Comparison of ENCODE assay signal across 15 cellular contexts in genomic region chr12:89636054-89636775, GRCh38.
DNase-seq lines count a peak whose midpoint lies in the region; ATAC-seq and TF ChIP-seq lines count a peak whose summit lies in the region.
"Had no signal": no experiment of that assay in that cellular context is flagged by ENCODE, and none has a peak within 500 bp of the region (broad histone marks: within the 10 kb centered on the region; RNA-seq: fewer than 3 reads in every experiment).

No MANE protein-coding gene starts in this region.

- H3K79me2 ChIP-seq in smooth muscle cell (ENCODE audit: low read depth), result peaks cover 49% of the 10 kb centered on the region

- H4K20me1 ChIP-seq in smooth muscle cell (ENCODE audit: low read depth), result peaks cover 14% of the 10 kb centered on the region

- H3K4me3 Mint-ChIP-seq in activated naive CD8-positive, alpha-beta T cell treated with anti-CD3 and anti-CD28 coated beads, Interleukin-2, amount 50 U/mL, for 24 hours, result no peak overlapping the region
- no peak overlapping the region for H3K4me3 Mint-ChIP-seq in activated naive CD8-positive, alpha-beta T cell treated with anti-CD3 and anti-CD28 coated beads for 36 hours

- POLR2A ChIA-PET in RWPE1 (lab: Yijun Ruan, JAX; ENCODE audit: low non-redundant PET), result no interaction called here

- peaks cover 12% of the 10 kb centered on the region for H3K4me1 Mint-ChIP-seq in activated naive CD8-positive, alpha-beta T cell treated with anti-CD3 and anti-CD28 coated beads, Interleukin-2, amount 50 U/mL, for 24 hours
- peaks cover 5% of the 10 kb centered on the region for H3K4me1 Mint-ChIP-seq in activated naive CD8-positive, alpha-beta T cell treated with anti-CD3 and anti-CD28 coated beads for 36 hours

- H3K9me3 ChIP-seq in smooth muscle cell (replicated peaks; ENCODE audit: low read depth), result no peaks in the 10 kb centered on the region
- H3K9me3 ChIP-seq: body of pancreas had no signal

- TF ChIP-seq CTCF in RWPE1 (conservative IDR thresholded peaks at IDR 0.05; ENCODE audit: low read depth) (no peak), fibroblast of mammary gland (conservative IDR thresholded peaks at IDR 0.05; ENCODE audit: control insufficient read depth, insufficient read depth, low read depth, low read length) (no peak), smooth muscle cell (IDR thresholded peaks at IDR 0.05; ENCODE audit: borderline replicate concordance, insufficient read depth, poor library complexity, severe bottlenecking) (no peak)

- no peaks in the 10 kb centered on the region for H3K27me3 Mint-ChIP-seq in activated naive CD8-positive, alpha-beta T cell treated with anti-CD3 and anti-CD28 coated beads, Interleukin-2, amount 50 U/mL, for 24 hours
- H3K27me3 Mint-ChIP-seq in activated naive CD8-positive, alpha-beta T cell treated with anti-CD3 and anti-CD28 coated beads for 36 hours, result no peaks in the 10 kb centered on the region

- H3F3A ChIP-seq in smooth muscle cell (ENCODE audit: low read depth), result peaks cover 7% of the 10 kb centered on the region

- no peak overlapping the region for H3K27ac ChIP-seq in RWPE1
- H3K27ac ChIP-seq in smooth muscle cell (ENCODE audit: low read depth), result peak overlapping the region; percentile 61
- H3K27ac ChIP-seq: body of pancreas had no signal

- H2AFZ ChIP-seq in smooth muscle cell (ENCODE audit: low read depth), result no peak overlapping the region

- peak overlapping the region; percentile 3 for H3K27ac Mint-ChIP-seq in activated naive CD8-positive, alpha-beta T cell treated with anti-CD3 and anti-CD28 coated beads, Interleukin-2, amount 50 U/mL, for 24 hours
- no peak overlapping the region for H3K27ac Mint-ChIP-seq in activated naive CD8-positive, alpha-beta T cell treated with anti-CD3 and anti-CD28 coated beads for 36 hours

- no peak for ATAC-seq in activated naive CD8-positive, alpha-beta T cell treated with anti-CD3 and anti-CD28 coated beads, Interleukin-2, amount 50 U/mL, for 24 hours
- ATAC-seq: body of pancreas; stimulated activated naive CD8-positive, alpha-beta T cell treated with anti-CD3 and anti-CD28 coated beads, Interleukin-15, Interleukin-2, amounts not matched to agents 100 U/mL and 50 U/mL, for 24 hours had no signal

- no peak for DNase-seq in activated naive CD8-positive, alpha-beta T cell treated with anti-CD3 and anti-CD28 coated beads, Interleukin-2, amount 50 U/mL, for 24 hours
- DNase-seq in activated naive CD8-positive, alpha-beta T cell treated with anti-CD3 and anti-CD28 coated beads for 36 hours, result no peak
- peak; percentile 53 for DNase-seq in RWPE1 (ENCODE audit: low spot score)
- DNase-seq in fibroblast of mammary gland (ENCODE audit: low read depth), result peak; percentile 55
- no peak for DNase-seq in smooth muscle cell (lab: John Stamatoyannopoulos, UW; ENCODE audit: unreplicated experiment)
- no peak for DNase-seq in cerebellum (ENCODE audit: low spot score)
- DNase-seq in DMS114 treated with DMSO at 0.1 percent for 48 hours (lab: John Stamatoyannopoulos, UW; ENCODE audit: unreplicated experiment), result no peak
- DNase-seq in AML-193 (lab: John Stamatoyannopoulos, UW), result no peak
- DNase-seq: body of pancreas; GDM1; NCI-H146; NCI-H774; SHP77; stimulated activated CD4-positive, alpha-beta T cell treated with anti-CD3 and anti-CD28 coated beads, Interleukin-4, amount 100 ng/mL, for 4 hours; stimulated activated naive CD8-positive, alpha-beta T cell treated with anti-CD3 and anti-CD28 coated beads, Interleukin-15, Interleukin-2, amounts not matched to agents 100 U/mL and 50 U/mL, for 24 hours had no signal

- peaks cover 10% of the 10 kb centered on the region for H3K4me1 ChIP-seq in smooth muscle cell (ENCODE audit: low read depth)

- no peak overlapping the region for H3K4me3 ChIP-seq in fibroblast of mammary gland (ENCODE audit: control insufficient read depth, low read depth, low read length)
- H3K4me3 ChIP-seq in smooth muscle cell, result no peak overlapping the region
- H3K4me3 ChIP-seq: body of pancreas had no signal

- H3K9ac ChIP-seq in smooth muscle cell (ENCODE audit: low read depth), result no peak overlapping the region

- H3K4me2 ChIP-seq in smooth muscle cell, result peak overlapping the region; percentile 51

- peaks cover 18% of the 10 kb centered on the region for H3K36me3 ChIP-seq in smooth muscle cell (ENCODE audit: low read depth)

- 78% methylated on average over 5 of the region's 5 CpGs for WGBS in smooth muscle cell (ENCODE audit: low lambda C conversion rate)

- peaks cover 25% of the 10 kb centered on the region for H3K36me3 Mint-ChIP-seq in activated naive CD8-positive, alpha-beta T cell treated with anti-CD3 and anti-CD28 coated beads, Interleukin-2, amount 50 U/mL, for 24 hours (ENCODE audit: low read depth)
- peaks cover 28% of the 10 kb centered on the region for H3K36me3 Mint-ChIP-seq in activated naive CD8-positive, alpha-beta T cell treated with anti-CD3 and anti-CD28 coated beads for 36 hours

- no peaks in the 10 kb centered on the region for H3K27me3 ChIP-seq in smooth muscle cell (ENCODE audit: low read depth)
- H3K27me3 ChIP-seq: body of pancreas had no signal

- H3K9me3 Mint-ChIP-seq in activated naive CD8-positive, alpha-beta T cell treated with anti-CD3 and anti-CD28 coated beads, Interleukin-2, amount 50 U/mL, for 24 hours, result no peaks in the 10 kb centered on the region
- no peaks in the 10 kb centered on the region for H3K9me3 Mint-ChIP-seq in activated naive CD8-positive, alpha-beta T cell treated with anti-CD3 and anti-CD28 coated beads for 36 hours

- CTCF ChIA-PET in RWPE1 (lab: Yijun Ruan, JAX), result no interaction called here

Comparison
In these comparisons a context has a peak if more than half of its experiments do, and no peak if none do; other contexts are left out.
1. DNase-seq: peak in RWPE1 (single experiment) and fibroblast of mammary gland (single experiment); none in activated naive CD8-positive, alpha-beta T cell treated with anti-CD3 and anti-CD28 coated beads, Interleukin-2, amount 50 U/mL, for 24 hours (single experiment), activated naive CD8-positive, alpha-beta T cell treated with anti-CD3 and anti-CD28 coated beads for 36 hours (single experiment), smooth muscle cell (single experiment), cerebellum (single experiment), DMS114 treated with DMSO at 0.1 percent for 48 hours (single experiment) and AML-193 (0 of 2).